ENCODE assay signal across 10 cellular contexts in the genomic region with DNA sequence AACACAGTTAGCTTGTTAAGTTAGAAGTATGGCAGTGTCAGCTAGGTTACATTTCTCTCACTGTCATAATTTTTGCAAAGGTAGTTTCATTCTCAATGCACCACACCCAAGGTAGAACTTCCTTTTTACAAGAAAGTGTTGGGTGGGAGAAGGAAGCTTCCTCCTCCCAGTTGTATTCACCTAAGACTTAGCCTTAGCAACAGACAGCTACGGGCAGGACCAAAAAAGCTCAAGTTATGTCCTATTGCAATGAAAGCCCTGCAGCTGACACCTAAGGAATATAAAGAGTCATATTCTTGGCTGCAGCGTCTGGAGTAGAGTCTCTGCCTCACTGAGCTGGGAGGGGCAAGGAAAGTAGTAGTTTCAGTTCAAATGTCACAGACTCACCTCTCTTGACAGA. TPM values are rescaled to one million over a fixed set of nuclear protein-coding genes. Genes with fewer than 3 reads are reported as not detected.
DNase-seq lines count a peak whose midpoint lies in the region; ATAC-seq, FAIRE-seq and TF ChIP-seq lines count a peak whose summit lies in the region.
"Had no signal": no experiment of that assay in that cellular context is flagged by ENCODE, and none has a peak within 500 bp of the region (broad histone marks: within the 10 kb centered on the region; RNA-seq: fewer than 3 reads in every experiment).

No MANE protein-coding gene starts in this region.

- peak; percentile 65 for ATAC-seq in HG03342 (IDR thresholded peaks at IDR 0.05; ENCODE audit: unreplicated experiment)
- ATAC-seq in HG02798 (IDR thresholded peaks at IDR 0.05; ENCODE audit: poor library complexity, unreplicated experiment): no peak
- ATAC-seq in HG02981 (IDR thresholded peaks at IDR 0.05; ENCODE audit: unreplicated experiment): no peak

- no peak for DNase-seq in GM12891 (ENCODE audit: insufficient read length, low spot score)
- peak; percentile 5 for DNase-seq in GM20000 (ENCODE audit: low spot score)
- DNase-seq in central memory CD4-positive, alpha-beta T cell: peak; percentile 33
- DNase-seq in NCI-H510A (lab: John Stamatoyannopoulos, UW): no peak
- DNase-seq in NCI-H2227 treated with DMSO at 0.1 percent for 48 hours (lab: John Stamatoyannopoulos, UW): no peak
- DNase-seq: DMS 273 treated with DMSO at 0.1 percent for 48 hours, endodermal cell had no signal

- TF ChIP-seq POLR2A in GM12891 (IDR thresholded peaks at IDR 0.05; ENCODE audit: low read depth, low read length): no peak

- no peak for TF ChIP-seq CTCF in GM20000 (IDR thresholded peaks at IDR 0.05; ENCODE audit: extremely low read depth, missing control alignments)

- FAIRE-seq in GM12891 (lab: Jason Lieb, UNC): peak; percentile 51

TF ChIP-seq in GM12891, 5 proteins besides CTCF, POLR2A, EP300 and RAD21:
- TF ChIP-seq POU2F2 (IDR thresholded peaks at IDR 0.05; ENCODE audit: low read depth, low read length): no peak
- TF ChIP-seq POLR2AphosphoS5 (IDR thresholded peaks at IDR 0.05; ENCODE audit: low read depth, low read length): no peak
- TF ChIP-seq TAF1 (IDR thresholded peaks at IDR 0.05; ENCODE audit: low read depth, low read length): no peak
- TF ChIP-seq SPI1 (IDR thresholded peaks at IDR 0.05; ENCODE audit: low read depth, low read length): no peak
- no peak for TF ChIP-seq PAX5 (IDR thresholded peaks at IDR 0.05; ENCODE audit: insufficient read depth, low read length, severe bottlenecking)

RNA-seq across cellular contexts. Expression of gene PRDM8, which starts 25.1 kb away (rescaled TPM):
- polyA plus RNA-seq in GM12891 (2012; ENCODE audit: low read depth, missing spikeins): 0.73 TPM

Comparison
In these comparisons a context has a peak if more than half of its experiments do, and no peak if none do; other contexts are left out.
1. DNase-seq: peak in GM20000 (single experiment) and central memory CD4-positive, alpha-beta T cell (single experiment); none in GM12891 (single experiment), NCI-H510A (single experiment) and NCI-H2227 treated with DMSO at 0.1 percent for 48 hours (single experiment).